In the genomic region with DNA sequence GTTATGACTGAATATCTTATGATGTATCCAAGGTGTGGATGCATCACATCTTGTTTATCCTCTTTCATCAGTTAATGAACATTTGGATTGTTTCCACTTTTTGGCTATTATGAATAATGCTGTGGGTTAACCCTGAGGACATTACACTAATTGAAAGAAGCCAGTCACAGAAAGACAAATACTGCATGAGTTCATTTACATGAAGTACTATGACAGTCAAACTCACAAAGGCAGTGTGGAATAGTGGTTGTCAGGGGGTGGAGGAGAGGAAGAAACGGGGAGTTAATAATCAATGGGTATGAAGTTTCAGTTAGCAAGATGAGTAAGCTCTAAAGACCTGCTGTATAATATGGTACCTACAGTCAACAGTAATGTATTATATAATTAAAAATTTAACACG, we compare ENCODE assay signal across 25 cellular contexts.
DNase-seq lines count a peak whose midpoint lies in the region; ATAC-seq lines count a peak whose summit lies in the region.
"Had no signal": no experiment of that assay in that cellular context is flagged by ENCODE, and none has a peak within 500 bp of the region (broad histone marks: within the 10 kb centered on the region; RNA-seq: fewer than 3 reads in every experiment).

No MANE protein-coding gene starts in this region.

- ATAC-seq in GM18520 (IDR thresholded peaks at IDR 0.05; ENCODE audit: unreplicated experiment) (peak; percentile 52), GM21381 (IDR thresholded peaks at IDR 0.05; ENCODE audit: unreplicated experiment) (peak; percentile 84), HG02970 (IDR thresholded peaks at IDR 0.05; ENCODE audit: low FRiP score, unreplicated experiment) (peak; percentile 77), HG03460 (IDR thresholded peaks at IDR 0.05; ENCODE audit: unreplicated experiment) (peak; percentile 95)
- ATAC-seq: A549, heart right ventricle, pancreas, sciatic nerve had no signal

- DNase-seq in GDM1 (lab: John Stamatoyannopoulos, UW) (no peak), NCI-H510A (lab: John Stamatoyannopoulos, UW) (no peak), NCI-H1417 (lab: John Stamatoyannopoulos, UW) (no peak), A172 (ENCODE audit: low spot score) (no peak)
- DNase-seq: activated CD4-positive, alpha-beta memory T cell treated with anti-CD3 and anti-CD28 coated beads for 36 hours; activated naive CD4-positive, alpha-beta T cell treated with Interleukin-2 at 50 U/mL for 16 hours; aorta; cerebellar nuclear complex; effector CD4-positive, alpha-beta T cell; heart right ventricle; NCI-H1092; NCI-H2107; NCI-H526 treated with DMSO at 0.1 percent for 48 hours; OCI-M1; pancreas; SIG-M5; stimulated activated naive CD4-positive, alpha-beta T cell treated with Interleukin-2 at 50 U/mL for 16 hours; transverse colon; WERI-Rb-1 had no signal
